Comparison of ENCODE assay signal across 1 cellular context in the genomic region with DNA sequence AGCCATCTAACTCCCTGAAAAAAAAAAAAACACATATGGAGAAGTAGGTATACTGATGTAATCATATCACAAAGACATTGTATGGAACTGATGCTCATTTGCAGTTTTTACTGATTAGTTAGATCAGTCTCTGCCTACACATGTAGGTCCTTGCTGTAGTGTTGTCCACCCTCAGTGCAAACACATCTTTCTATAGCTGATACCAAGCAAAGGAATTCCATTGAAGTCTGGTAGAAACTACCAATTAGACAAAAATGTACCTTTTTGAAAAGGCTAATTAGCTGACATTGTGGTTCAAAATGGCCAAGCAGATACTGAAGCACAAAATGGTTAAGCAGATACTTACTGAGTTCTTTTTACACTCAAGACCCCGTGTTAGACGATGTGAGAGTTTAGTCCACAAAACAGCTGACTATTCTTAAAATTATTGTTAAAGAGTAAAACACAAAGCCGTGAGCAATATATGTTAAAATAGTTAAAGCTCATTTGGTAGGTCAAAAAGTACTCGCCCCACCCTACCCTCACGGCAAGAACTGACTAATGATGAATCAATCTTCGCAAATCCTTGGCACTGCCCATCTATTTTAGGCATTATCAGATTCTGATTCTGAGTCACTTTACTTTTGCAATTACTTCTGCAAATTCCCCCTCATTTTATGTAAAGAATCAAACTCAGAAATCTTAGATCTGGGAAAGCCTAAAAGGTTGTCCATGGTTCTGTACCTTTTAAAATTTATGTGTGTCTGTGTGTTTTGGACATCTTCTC.
TF ChIP-seq lines count a peak whose summit lies in the region.

No MANE protein-coding gene starts in this region.

TF ChIP-seq in IMR-90, 13 proteins besides CTCF, POLR2A, EP300 and RAD21:
- no peak for TF ChIP-seq MXI1 (IDR thresholded peaks at IDR 0.05; ENCODE audit: borderline replicate concordance, low read depth, low read length)
